In the genomic region with DNA sequence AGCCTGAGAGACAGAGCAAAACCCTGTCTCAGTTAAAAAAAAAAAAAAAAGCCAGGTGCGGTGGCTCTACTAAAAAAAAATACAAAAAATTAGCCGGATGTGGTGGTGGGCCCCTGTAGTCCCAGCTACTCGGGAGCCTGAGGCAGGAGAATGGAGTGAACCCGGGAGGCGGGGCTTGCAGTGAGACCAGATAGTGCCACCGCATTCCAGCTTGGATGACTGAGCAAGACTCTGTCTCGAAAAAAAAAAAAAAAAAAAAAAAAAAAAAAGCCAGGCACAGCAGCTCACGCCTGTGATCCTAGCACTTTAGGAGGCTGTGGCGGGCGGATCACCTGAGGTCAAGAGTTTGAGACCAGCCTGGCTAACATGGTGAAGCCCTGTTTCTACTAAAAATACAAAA, we compare ENCODE assay signal across 2 cellular contexts.
A peak's percentile ranks its signal among the peaks of the same experiment; 100 is the strongest.
TF ChIP-seq lines count a peak whose summit lies in the region.
"Not testable (repeated sequence)": the region's sequence is repeated elsewhere in the genome, so short reads cannot be mapped to it uniquely, and the experiment has no call there.

No MANE protein-coding gene starts in this region.

TF ChIP-seq in HEK293T, 16 proteins besides CTCF, POLR2A, EP300 and RAD21:
- TF ChIP-seq ZNF384 (IDR thresholded peaks at IDR 0.05) = peak; percentile 69

TF ChIP-seq in K562, 482 proteins besides CTCF, POLR2A, EP300 and RAD21:
- TF ChIP-seq BCOR (IDR thresholded peaks at IDR 0.05) (peak; percentile 36; the same call in 1 of the 2 replicates), ETV1 (tag; conservative IDR thresholded peaks at IDR 0.05; ENCODE audit: low read depth) (0 out of 2 replicates have a peak, but pooled peaks have one; percentile 11), CXXC5 (CRISPR knock-in tag; IDR thresholded peaks at IDR 0.05) (0 out of 2 replicates have a peak, but pooled peaks have one; percentile 19), KLF16 (IDR thresholded peaks at IDR 0.05) (peak; percentile 81), EP400 (IDR thresholded peaks at IDR 0.05) (peak; percentile 65), TRIM28 (IDR thresholded peaks at IDR 0.05) (peak; percentile 75; the same call in 1 of the 2 replicates), SMARCA4 (IDR thresholded peaks at IDR 0.05) (peak; percentile 75), GABPA (tag; conservative IDR thresholded peaks at IDR 0.05; ENCODE audit: low read depth) (0 out of 2 replicates have a peak, but pooled peaks have one; percentile 24), TRIM24 (IDR thresholded peaks at IDR 0.05) (peak; percentile 51 to 77; a peak in 3 of 4 replicates), BRD9 (IDR thresholded peaks at IDR 0.05; ENCODE audit: low read depth, partially characterized antibody) (peak; percentile 42), DPF2 (IDR thresholded peaks at IDR 0.05) (peak; percentile 67), ARID1B (IDR thresholded peaks at IDR 0.05) (peak; percentile 56; the same call in 1 of the 2 replicates), MAFG (tag; conservative IDR thresholded peaks at IDR 0.05) (peak; percentile 70), NFE2 (IDR thresholded peaks at IDR 0.05; ENCODE audit: low read depth) (peak; percentile 90), ZNF316 (IDR thresholded peaks at IDR 0.05) (peak; percentile 79), MAFK (IDR thresholded peaks at IDR 0.05; ENCODE audit: low read length) (peak; percentile 32; the same call in 1 of the 2 replicates), TEAD4 (IDR thresholded peaks at IDR 0.05; ENCODE audit: low read length) (peak; percentile 40), ZNF384 (IDR thresholded peaks at IDR 0.05; ENCODE audit: low read depth, low read length) (peak; percentile 98), SMARCE1 (IDR thresholded peaks at IDR 0.05) (0 out of 2 replicates have a peak, but pooled peaks have one; percentile 48), MAZ (CRISPR knock-in tag; conservative IDR thresholded peaks at IDR 0.05 in 1 of 2, IDR thresholded peaks at IDR 0.05 in 1 of 2) (0 out of 4 replicates have a peak, but pooled peaks of 1 of the 2 experiments have one; percentile 12), KDM1A (IDR thresholded peaks at IDR 0.05) (0 out of 4 replicates have a peak, but pooled peaks of 1 of the 2 experiments have one; percentile 12), ADNP (tag; IDR thresholded peaks at IDR 0.05) (peak; percentile 68; the same call in 1 of the 2 replicates), NR2C2 (tag; IDR thresholded peaks at IDR 0.05) (0 out of 2 replicates have a peak, but pooled peaks have one; percentile 24), C11orf30 (IDR thresholded peaks at IDR 0.05; ENCODE audit: low read depth) (peak; percentile 81), SUPT5H (IDR thresholded peaks at IDR 0.05) (0 out of 2 replicates have a peak, but pooled peaks have one; percentile 35), ARNT (IDR thresholded peaks at IDR 0.05) (0 out of 4 replicates have a peak, but pooled peaks of 1 of the 2 experiments have one; percentile 26), SMAD4 (CRISPR knock-in tag; conservative IDR thresholded peaks at IDR 0.05) (0 out of 2 replicates have a peak, but pooled peaks have one; percentile 12), MAFF (IDR thresholded peaks at IDR 0.05; ENCODE audit: low read length) (peak; percentile 47; the same call in 1 of the 2 replicates), FOSL1 (tag; conservative IDR thresholded peaks at IDR 0.05) (0 out of 2 replicates have a peak, but pooled peaks have one; percentile 21)
- TF ChIP-seq, protein P1, sequence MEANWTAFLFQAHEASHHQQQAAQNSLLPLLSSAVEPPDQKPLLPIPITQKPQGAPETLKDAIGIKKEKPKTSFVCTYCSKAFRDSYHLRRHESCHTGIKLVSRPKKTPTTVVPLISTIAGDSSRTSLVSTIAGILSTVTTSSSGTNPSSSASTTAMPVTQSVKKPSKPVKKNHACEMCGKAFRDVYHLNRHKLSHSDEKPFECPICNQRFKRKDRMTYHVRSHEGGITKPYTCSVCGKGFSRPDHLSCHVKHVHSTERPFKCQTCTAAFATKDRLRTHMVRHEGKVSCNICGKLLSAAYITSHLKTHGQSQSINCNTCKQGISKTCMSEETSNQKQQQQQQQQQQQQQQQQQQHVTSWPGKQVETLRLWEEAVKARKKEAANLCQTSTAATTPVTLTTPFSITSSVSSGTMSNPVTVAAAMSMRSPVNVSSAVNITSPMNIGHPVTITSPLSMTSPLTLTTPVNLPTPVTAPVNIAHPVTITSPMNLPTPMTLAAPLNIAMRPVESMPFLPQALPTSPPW (CRISPR knock-in tag; IDR thresholded peaks at IDR 0.05) = 0 out of 2 replicates have a peak, but pooled peaks have one; percentile 20
- TF ChIP-seq, protein P2, sequence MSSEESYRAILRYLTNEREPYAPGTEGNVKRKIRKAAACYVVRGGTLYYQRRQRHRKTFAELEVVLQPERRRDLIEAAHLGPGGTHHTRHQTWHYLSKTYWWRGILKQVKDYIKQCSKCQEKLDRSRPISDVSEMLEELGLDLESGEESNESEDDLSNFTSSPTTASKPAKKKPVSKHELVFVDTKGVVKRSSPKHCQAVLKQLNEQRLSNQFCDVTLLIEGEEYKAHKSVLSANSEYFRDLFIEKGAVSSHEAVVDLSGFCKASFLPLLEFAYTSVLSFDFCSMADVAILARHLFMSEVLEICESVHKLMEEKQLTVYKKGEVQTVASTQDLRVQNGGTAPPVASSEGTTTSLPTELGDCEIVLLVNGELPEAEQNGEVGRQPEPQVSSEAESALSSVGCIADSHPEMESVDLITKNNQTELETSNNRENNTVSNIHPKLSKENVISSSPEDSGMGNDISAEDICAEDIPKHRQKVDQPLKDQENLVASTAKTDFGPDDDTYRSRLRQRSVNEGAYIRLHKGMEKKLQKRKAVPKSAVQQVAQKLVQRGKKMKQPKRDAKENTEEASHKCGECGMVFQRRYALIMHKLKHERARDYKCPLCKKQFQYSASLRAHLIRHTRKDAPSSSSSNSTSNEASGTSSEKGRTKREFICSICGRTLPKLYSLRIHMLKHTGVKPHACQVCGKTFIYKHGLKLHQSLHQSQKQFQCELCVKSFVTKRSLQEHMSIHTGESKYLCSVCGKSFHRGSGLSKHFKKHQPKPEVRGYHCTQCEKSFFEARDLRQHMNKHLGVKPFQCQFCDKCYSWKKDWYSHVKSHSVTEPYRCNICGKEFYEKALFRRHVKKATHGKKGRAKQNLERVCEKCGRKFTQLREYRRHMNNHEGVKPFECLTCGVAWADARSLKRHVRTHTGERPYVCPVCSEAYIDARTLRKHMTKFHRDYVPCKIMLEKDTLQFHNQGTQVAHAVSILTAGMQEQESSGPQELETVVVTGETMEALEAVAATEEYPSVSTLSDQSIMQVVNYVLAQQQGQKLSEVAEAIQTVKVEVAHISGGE (CRISPR knock-in tag; IDR thresholded peaks at IDR 0.05) = 0 out of 6 replicates have a peak, but pooled peaks of 1 of the 3 experiments have one; percentile 40
- not testable (repeated sequence) for TF ChIP-seq TEAD4 (CRISPR knock-in tag; IDR thresholded peaks at IDR 0.05; ENCODE audit: borderline replicate concordance); NR2C2 (CRISPR knock-in tag; IDR thresholded peaks at IDR 0.05)
- TF ChIP-seq, protein P3, sequence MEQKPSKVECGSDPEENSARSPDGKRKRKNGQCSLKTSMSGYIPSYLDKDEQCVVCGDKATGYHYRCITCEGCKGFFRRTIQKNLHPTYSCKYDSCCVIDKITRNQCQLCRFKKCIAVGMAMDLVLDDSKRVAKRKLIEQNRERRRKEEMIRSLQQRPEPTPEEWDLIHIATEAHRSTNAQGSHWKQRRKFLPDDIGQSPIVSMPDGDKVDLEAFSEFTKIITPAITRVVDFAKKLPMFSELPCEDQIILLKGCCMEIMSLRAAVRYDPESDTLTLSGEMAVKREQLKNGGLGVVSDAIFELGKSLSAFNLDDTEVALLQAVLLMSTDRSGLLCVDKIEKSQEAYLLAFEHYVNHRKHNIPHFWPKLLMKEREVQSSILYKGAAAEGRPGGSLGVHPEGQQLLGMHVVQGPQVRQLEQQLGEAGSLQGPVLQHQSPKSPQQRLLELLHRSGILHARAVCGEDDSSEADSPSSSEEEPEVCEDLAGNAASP (IDR thresholded peaks at IDR 0.05) = 0 out of 2 replicates have a peak, but pooled peaks have one; percentile 25
- TF ChIP-seq, protein P4, sequence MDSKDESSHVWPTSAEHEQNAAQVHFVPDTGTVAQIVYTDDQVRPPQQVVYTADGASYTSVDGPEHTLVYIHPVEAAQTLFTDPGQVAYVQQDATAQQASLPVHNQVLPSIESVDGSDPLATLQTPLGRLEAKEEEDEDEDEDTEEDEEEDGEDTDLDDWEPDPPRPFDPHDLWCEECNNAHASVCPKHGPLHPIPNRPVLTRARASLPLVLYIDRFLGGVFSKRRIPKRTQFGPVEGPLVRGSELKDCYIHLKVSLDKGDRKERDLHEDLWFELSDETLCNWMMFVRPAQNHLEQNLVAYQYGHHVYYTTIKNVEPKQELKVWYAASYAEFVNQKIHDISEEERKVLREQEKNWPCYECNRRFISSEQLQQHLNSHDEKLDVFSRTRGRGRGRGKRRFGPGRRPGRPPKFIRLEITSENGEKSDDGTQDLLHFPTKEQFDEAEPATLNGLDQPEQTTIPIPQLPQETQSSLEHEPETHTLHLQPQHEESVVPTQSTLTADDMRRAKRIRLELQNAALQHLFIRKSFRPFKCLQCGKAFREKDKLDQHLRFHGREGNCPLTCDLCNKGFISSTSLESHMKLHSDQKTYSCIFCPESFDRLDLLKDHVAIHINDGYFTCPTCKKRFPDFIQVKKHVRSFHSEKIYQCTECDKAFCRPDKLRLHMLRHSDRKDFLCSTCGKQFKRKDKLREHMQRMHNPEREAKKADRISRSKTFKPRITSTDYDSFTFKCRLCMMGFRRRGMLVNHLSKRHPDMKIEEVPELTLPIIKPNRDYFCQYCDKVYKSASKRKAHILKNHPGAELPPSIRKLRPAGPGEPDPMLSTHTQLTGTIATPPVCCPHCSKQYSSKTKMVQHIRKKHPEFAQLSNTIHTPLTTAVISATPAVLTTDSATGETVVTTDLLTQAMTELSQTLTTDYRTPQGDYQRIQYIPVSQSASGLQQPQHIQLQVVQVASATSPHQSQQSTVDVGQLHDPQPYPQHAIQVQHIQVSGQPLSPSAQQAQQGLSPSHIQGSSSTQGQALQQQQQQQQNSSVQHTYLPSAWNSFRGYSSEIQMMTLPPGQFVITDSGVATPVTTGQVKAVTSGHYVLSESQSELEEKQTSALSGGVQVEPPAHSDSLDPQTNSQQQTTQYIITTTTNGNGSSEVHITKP (IDR thresholded peaks at IDR 0.05; ENCODE audit: partially characterized antibody) = peak; percentile 76
